Comparison of ENCODE assay signal across 11 cellular contexts in the genomic region with DNA sequence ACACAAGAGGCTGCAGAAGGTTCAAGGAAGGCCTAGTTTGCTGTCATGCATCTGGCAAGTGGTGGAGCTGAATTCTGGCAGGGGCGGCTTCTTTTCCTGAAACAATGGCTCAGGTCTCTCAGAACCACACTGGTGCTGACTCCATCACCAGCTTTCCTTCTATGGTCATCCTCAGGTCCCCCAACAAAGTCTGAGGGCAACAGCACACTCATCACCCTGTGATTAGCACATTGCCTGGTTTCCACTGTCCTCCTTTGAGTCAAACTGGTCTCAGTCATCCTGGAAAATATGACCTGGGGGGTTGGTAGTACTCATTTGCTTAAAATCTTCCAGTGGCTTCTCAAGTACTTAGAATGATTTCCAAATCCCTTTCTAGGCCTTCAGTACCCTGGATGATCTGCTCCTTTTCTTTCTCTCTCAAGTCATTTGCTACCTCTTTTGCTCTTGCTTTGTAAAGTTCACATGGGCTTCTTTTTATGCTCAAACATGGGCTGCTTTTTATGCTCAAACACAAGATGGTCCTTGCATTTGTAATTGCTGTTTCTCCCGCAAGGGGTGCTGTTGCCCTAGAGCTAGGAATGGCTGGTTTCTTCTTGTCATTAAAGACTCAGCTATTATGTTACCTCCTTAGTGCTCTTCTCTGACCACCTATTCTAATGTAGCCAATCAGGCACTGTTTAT.
A peak's percentile ranks its signal among the peaks of the same experiment; 100 is the strongest.
DNase-seq lines count a peak whose midpoint lies in the region; TF ChIP-seq lines count a peak whose summit lies in the region.
"Had no signal": no experiment of that assay in that cellular context is flagged by ENCODE, and none has a peak within 500 bp of the region (broad histone marks: within the 10 kb centered on the region; RNA-seq: fewer than 3 reads in every experiment).

No MANE protein-coding gene starts in this region.

- in situ Hi-C loops in GM23248 (cut with MboI): no loop called here

- no peaks in the 10 kb centered on the region for H4K20me1 ChIP-seq in GM23248 (ENCODE audit: insufficient read depth)

- H3K27ac ChIP-seq in AG04450 (ENCODE audit: low read depth, low read length) (no peak overlapping the region), GM23248 (no peak overlapping the region)

- no peaks in the 10 kb centered on the region; the same call in 1 of the 2 replicates for H3K9me3 ChIP-seq in AG04450 (ENCODE audit: control insufficient read depth, insufficient read depth, low read length)
- H3K9me3 ChIP-seq in GM23248 (ENCODE audit: low read depth): no peaks in the 10 kb centered on the region

- H3K79me2 ChIP-seq in GM23248 (ENCODE audit: insufficient read depth): no peaks in the 10 kb centered on the region

- TF ChIP-seq POLR2A in erythroblast (IDR thresholded peaks at IDR 0.05; ENCODE audit: low read length): no peak

- 90 to 100% methylated on average over 2 of the region's 2 CpGs for WGBS in GM23248 (ENCODE audit: low coverage in 1 of 2, low lambda C conversion rate in 2 of 2, missing lambda C conversion rate in 2 of 2), 2 experiments

- H3K4me2 ChIP-seq in GM23248 (ENCODE audit: unreplicated experiment): no peak overlapping the region

- H3K27me3 ChIP-seq in AG04450 (ENCODE audit: control insufficient read depth, insufficient read depth, low read length): no peaks in the 10 kb centered on the region
- peaks cover 6% of the 10 kb centered on the region; the same call in 1 of the 2 replicates for H3K27me3 ChIP-seq in GM23248 (replicated peaks; ENCODE audit: insufficient read depth)

- H2AFZ ChIP-seq in GM23248: no peak overlapping the region

- no peaks in the 10 kb centered on the region for H3F3A ChIP-seq in GM23248 (ENCODE audit: insufficient read depth)

- CTCF ChIA-PET in AG04450 (lab: Charles Lee): interaction anchor here (0.9 kb wide), 2 partner anchors 471 to 511 kb away, joined by 3 read pairs; no protein-coding TSS in a partner anchor

- no peaks in the 10 kb centered on the region for H3K4me1 ChIP-seq in GM23248 (ENCODE audit: insufficient read depth)

- H3K36me3 ChIP-seq in GM23248 (ENCODE audit: low read depth): no peaks in the 10 kb centered on the region

- H3K4me3 ChIP-seq in AG04450 (ENCODE audit: low read depth, low read length) (no peak overlapping the region), GM23248 (no peak overlapping the region)

- POLR2A ChIA-PET in AG04450 (lab: Yijun Ruan, JAX): no interaction called here

- TF ChIP-seq CTCF in AG04450 (IDR thresholded peaks at IDR 0.05; ENCODE audit: low read depth, low read length): peak; percentile 52

- no peak for DNase-seq in AG04450 (ENCODE audit: low read depth, low spot score)
- peak; percentile 35 for DNase-seq in GM23248
- DNase-seq in OCI-M1 (lab: John Stamatoyannopoulos, UW): peak; percentile 64
- DNase-seq in erythroblast (lab: John Stamatoyannopoulos, UW): peak; percentile 10 to 41
- no peak for DNase-seq in posterior cingulate gyrus
- no peak for DNase-seq in activated T-cell treated with anti-CD3 and anti-CD28 coated beads, Interleukin-2, amount 50 U/mL, for 1 hour
- no peak for DNase-seq in middle frontal gyrus (ENCODE audit: extremely low spot score, low spot score)
- DNase-seq in DMS153 (lab: John Stamatoyannopoulos, UW): no peak
- DNase-seq: activated CD4-positive, alpha-beta T cell treated with anti-CD3 and anti-CD28 coated beads, Interleukin-2, amount 50 U/mL, for 48 hours; CD8-positive, alpha-beta T cell; foreskin melanocyte had no signal

- H3K9ac ChIP-seq in GM23248: no peak overlapping the region

- intact Hi-C loops in posterior cingulate gyrus (cut with DNase I): no loop called here

- no peaks in the 10 kb centered on the region for H3K9me2 ChIP-seq in GM23248 (ENCODE audit: insufficient read depth)

Comparison
In these comparisons a context has a peak if more than half of its experiments do, and no peak if none do; other contexts are left out.
1. DNase-seq: peak in GM23248 (single experiment), OCI-M1 (single experiment) and erythroblast (2 of 2); none in AG04450 (single experiment), posterior cingulate gyrus (0 of 10), activated T-cell treated with anti-CD3 and anti-CD28 coated beads, Interleukin-2, amount 50 U/mL, for 1 hour (single experiment), middle frontal gyrus (single experiment) and DMS153 (single experiment).